10 cellular contexts compared by ENCODE assay signal in the genomic region with DNA sequence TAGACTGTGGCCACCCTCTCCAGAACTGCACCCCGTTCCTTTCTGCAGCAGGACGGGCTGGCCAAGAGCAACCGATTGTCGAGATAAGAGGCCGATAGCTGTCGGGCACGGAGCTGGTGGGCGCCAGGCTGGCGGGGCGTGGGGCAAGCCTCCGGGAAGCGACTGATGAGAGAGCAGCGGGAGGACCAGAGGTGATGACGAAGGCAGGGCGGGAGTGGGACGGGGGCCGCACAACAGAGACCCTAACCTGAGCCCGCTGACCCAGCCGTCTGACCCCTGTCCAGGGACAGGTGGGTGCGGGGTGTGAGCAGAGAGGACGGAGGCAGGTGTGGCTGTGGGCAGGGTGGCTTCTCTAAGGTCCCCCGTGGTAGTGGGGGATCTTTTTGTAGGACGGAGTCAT. TPM values are rescaled to one million over a fixed set of nuclear protein-coding genes. Genes with fewer than 3 reads are reported as not detected.
DNase-seq lines count a peak whose midpoint lies in the region; ATAC-seq and TF ChIP-seq lines count a peak whose summit lies in the region.
"Had no signal": no experiment of that assay in that cellular context is flagged by ENCODE, and none has a peak within 500 bp of the region (broad histone marks: within the 10 kb centered on the region; RNA-seq: fewer than 3 reads in every experiment).

No MANE protein-coding gene starts in this region.

- TF ChIP-seq RAD21 in Ishikawa (IDR thresholded peaks at IDR 0.05; ENCODE audit: low read depth), result no peak

- peaks cover 2 to 41% (median 7%) of the 10 kb centered on the region in 4 donors for H3K4me1 Mint-ChIP-seq in CD4-positive, alpha-beta memory T cell
- no peaks in the 10 kb centered on the region for H3K4me1 Mint-ChIP-seq in osteocyte (ENCODE audit: unreplicated experiment)

- in situ Hi-C loops in mammary epithelial cell (cut with MboI; ENCODE audit: low sequenced_read_pairs in 2 of 2), result no loop called here

- intact Hi-C loops in CD4-positive, alpha-beta memory T cell (cut with micrococcal nuclease), result loop anchor here (2.0 to 5.0 kb wide), 2 partner anchors 46 to 190 kb away; a partner anchor contains a TSS
- intact Hi-C loops in mammary epithelial cell (cut with micrococcal nuclease), result loop anchor here (10.0 kb wide), 1 partner anchor 118 kb away; no protein-coding TSS in a partner anchor

- no peaks in the 10 kb centered on the region for H3K36me3 ChIP-seq in CD4-positive, alpha-beta memory T cell (ENCODE audit: insufficient read depth, low read length)
- H3K36me3 ChIP-seq in mammary epithelial cell (ENCODE audit: insufficient read depth, low read length), result no peaks in the 10 kb centered on the region
- H3K36me3 ChIP-seq: tibial nerve had no signal

- H3K9me3 ChIP-seq in CD4-positive, alpha-beta memory T cell (ENCODE audit: control insufficient read depth in 1 of 2, low read length in 2 of 2), result no peaks in the 10 kb centered on the region
- H3K9me3 ChIP-seq in mammary epithelial cell (replicated peaks; ENCODE audit: insufficient read depth, low read length), result no peaks in the 10 kb centered on the region

- WGBS in mammary epithelial cell (ENCODE audit: low coverage, missing lambda C conversion rate), result 44% methylated on average over 13 of the region's 23 CpGs

- CTCF ChIA-PET in CD4-positive, alpha-beta memory T cell (lab: Charles Lee; ENCODE audit: partially characterized antibody), result no interaction called here
- CTCF ChIA-PET in mammary epithelial cell (lab: Charles Lee; ENCODE audit: low non-redundant PET) (no interaction called here), RWPE1 (lab: Yijun Ruan, JAX) (interaction anchor here (0.6 kb wide), 1 partner anchor 70 kb away, joined by 3 read pairs; no protein-coding TSS in a partner anchor)

- peak overlapping the region; percentile 38 to 90 (median 56) for H3K4me3 Mint-ChIP-seq in CD4-positive, alpha-beta memory T cell
- peak overlapping the region; percentile 58 for H3K4me3 Mint-ChIP-seq in osteocyte (ENCODE audit: unreplicated experiment)

- H3K4me1 ChIP-seq in CD4-positive, alpha-beta memory T cell (ENCODE audit: insufficient read depth, low read length), result no peaks in the 10 kb centered on the region
- H3K4me1 ChIP-seq in mammary epithelial cell (ENCODE audit: insufficient read depth, low read length), result no peaks in the 10 kb centered on the region

- no TSS peak for BruUV-seq in mammary epithelial cell (replicated peaks; lab: Mats Ljungman, UMichigan)

- peak overlapping the region; percentile 95 for H2AFZ ChIP-seq in mammary epithelial cell (ENCODE audit: low read depth, low read length)

- no peak for TF ChIP-seq EP300 in Ishikawa (IDR thresholded peaks at IDR 0.05; ENCODE audit: borderline replicate concordance)

- H3K27me3 ChIP-seq in CD4-positive, alpha-beta memory T cell (ENCODE audit: insufficient read depth, low read length), result no peaks in the 10 kb centered on the region
- H3K27me3 ChIP-seq in mammary epithelial cell (ENCODE audit: insufficient read depth, low read length), result no peaks in the 10 kb centered on the region
- H3K27me3 ChIP-seq: tibial nerve had no signal

- no peaks in the 10 kb centered on the region for H3K9me3 Mint-ChIP-seq in CD4-positive, alpha-beta memory T cell
- no peaks in the 10 kb centered on the region for H3K9me3 Mint-ChIP-seq in osteocyte (ENCODE audit: unreplicated experiment)

- H3K27ac ChIP-seq in CD4-positive, alpha-beta memory T cell (ENCODE audit: low read depth, low read length), result peak overlapping the region; percentile 79
- H3K27ac ChIP-seq in mammary epithelial cell (ENCODE audit: insufficient read depth, low read depth, low read length) (no peak overlapping the region), RWPE1 (no peak overlapping the region)

- H3K79me2 ChIP-seq in mammary epithelial cell (ENCODE audit: insufficient read depth, low read length), result no peaks in the 10 kb centered on the region

- H4K20me1 ChIP-seq in mammary epithelial cell (ENCODE audit: insufficient read depth, low read length), result no peaks in the 10 kb centered on the region

- peak in 1 of 5 donors; percentile 35 for DNase-seq in CD4-positive, alpha-beta memory T cell
- DNase-seq in mammary epithelial cell (no peak), osteocyte (ENCODE audit: extremely low spot score, unreplicated experiment) (no peak), HUDEP-2 (lab: John Stamatoyannopoulos, UW; ENCODE audit: unreplicated experiment in 76 of 76) (no peak), RWPE1 (ENCODE audit: low spot score) (no peak)
- no peak for DNase-seq in stimulated activated CD4-positive, alpha-beta T cell treated with anti-CD3 and anti-CD28 coated beads, Interleukin-4, amount 100 ng/mL, for 24 hours
- DNase-seq: Karpas-422 had no signal

- no peaks in the 10 kb centered on the region for H3K36me3 Mint-ChIP-seq in CD4-positive, alpha-beta memory T cell
- H3K36me3 Mint-ChIP-seq in osteocyte (ENCODE audit: unreplicated experiment), result no peaks in the 10 kb centered on the region

- peak overlapping the region; percentile 70 to 94 (median 92) for H3K27ac Mint-ChIP-seq in CD4-positive, alpha-beta memory T cell
- no peak overlapping the region for H3K27ac Mint-ChIP-seq in osteocyte (ENCODE audit: unreplicated experiment)

- dilution Hi-C loops in mammary epithelial cell (cut with HindIII; ENCODE audit: low sequenced_read_pairs), result loop anchor here (10.0 kb wide), 1 partner anchor 712 kb away; no protein-coding TSS in a partner anchor

- H3K27me3 Mint-ChIP-seq in CD4-positive, alpha-beta memory T cell, result no peaks in the 10 kb centered on the region
- H3K27me3 Mint-ChIP-seq in osteocyte (ENCODE audit: unreplicated experiment), result peaks cover 36% of the 10 kb centered on the region

- H3K9ac ChIP-seq in mammary epithelial cell (ENCODE audit: insufficient read depth, low read length), result no peak overlapping the region

- no peak for TF ChIP-seq CTCF in mammary epithelial cell (conservative IDR thresholded peaks at IDR 0.05 in 1 of 2, IDR thresholded peaks at IDR 0.05 in 1 of 2; ENCODE audit: extremely low read depth in 1 of 2, insufficient read depth in 1 of 2, low read depth in 1 of 2, low read length in 2 of 2)
- TF ChIP-seq CTCF in osteocyte (IDR thresholded peaks at IDR 0.05), result no peak
- TF ChIP-seq CTCF in RWPE1 (conservative IDR thresholded peaks at IDR 0.05; ENCODE audit: low read depth), result no peak

- H3K4me3 ChIP-seq in CD4-positive, alpha-beta memory T cell (ENCODE audit: low read length in 2 of 2), result peak overlapping the region in 1 of 2 donors; percentile 57
- H3K4me3 ChIP-seq in mammary epithelial cell (replicated peaks in 1 of 3; ENCODE audit: insufficient read depth in 1 of 3, low read depth in 2 of 3, low read length in 3 of 3), result no peak overlapping the region

- POLR2A ChIA-PET in CD4-positive, alpha-beta memory T cell (lab: Charles Lee; ENCODE audit: partially characterized antibody), result interaction anchor here (1.0 to 2.1 kb wide), 5 partner anchors 21 to 120 kb away, joined by 3 to 15 read pairs (median 4); a partner anchor contains a TSS
- POLR2A ChIA-PET in RWPE1 (lab: Yijun Ruan, JAX; ENCODE audit: low non-redundant PET), result no interaction called here

- peak overlapping the region; percentile 95 for H3K4me2 ChIP-seq in mammary epithelial cell (ENCODE audit: insufficient read depth, low read depth, low read length)

- no peak for ATAC-seq in HG03139 (IDR thresholded peaks at IDR 0.05; ENCODE audit: unreplicated experiment)

TF ChIP-seq in Ishikawa, 13 proteins besides CTCF, POLR2A, EP300 and RAD21:
- TF ChIP-seq TCF12 (IDR thresholded peaks at IDR 0.05; ENCODE audit: low read depth) (no peak), ZBTB7A (IDR thresholded peaks at IDR 0.05; ENCODE audit: low read depth) (peak; percentile 34; the same call in 1 of the 2 replicates)

RNA-seq across cellular contexts. Expression of a gene that starts 7.3 kb away (rescaled TPM):
- total RNA-seq in CD4-positive, alpha-beta memory T cell, result under 1 TPM; 0.35 to 0.47 TPM
- under 1 TPM; 0.18 to 0.30 TPM for polyA plus RNA-seq in CD4-positive, alpha-beta memory T cell
- total RNA-seq in mammary epithelial cell (under 1 TPM; 0.17 to 0.45 TPM), osteocyte (1.7 and 1.9 TPM in 2 replicates)
- 0.17 TPM for polyA plus RNA-seq in mammary epithelial cell
- not detected for polyA minus RNA-seq in mammary epithelial cell
